1 cellular context compared by ENCODE assay signal in the genomic region with DNA sequence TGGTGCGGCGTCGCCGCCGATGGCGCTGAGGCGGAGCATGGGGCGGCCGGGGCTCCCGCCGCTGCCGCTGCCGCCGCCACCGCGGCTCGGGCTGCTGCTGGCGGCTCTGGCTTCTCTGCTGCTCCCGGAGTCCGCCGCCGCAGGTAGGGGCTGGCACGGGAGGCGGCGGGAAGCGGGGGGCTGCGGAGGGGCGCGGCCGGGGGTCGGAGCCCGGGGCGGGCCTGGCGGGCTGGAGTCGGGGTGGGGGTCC.
TF ChIP-seq lines count a peak whose summit lies in the region.

No MANE protein-coding gene starts in this region.

TF ChIP-seq in HEK293, 187 proteins besides CTCF, POLR2A, EP300 and RAD21 (continued from another document):
- TF ChIP-seq, protein P1, sequence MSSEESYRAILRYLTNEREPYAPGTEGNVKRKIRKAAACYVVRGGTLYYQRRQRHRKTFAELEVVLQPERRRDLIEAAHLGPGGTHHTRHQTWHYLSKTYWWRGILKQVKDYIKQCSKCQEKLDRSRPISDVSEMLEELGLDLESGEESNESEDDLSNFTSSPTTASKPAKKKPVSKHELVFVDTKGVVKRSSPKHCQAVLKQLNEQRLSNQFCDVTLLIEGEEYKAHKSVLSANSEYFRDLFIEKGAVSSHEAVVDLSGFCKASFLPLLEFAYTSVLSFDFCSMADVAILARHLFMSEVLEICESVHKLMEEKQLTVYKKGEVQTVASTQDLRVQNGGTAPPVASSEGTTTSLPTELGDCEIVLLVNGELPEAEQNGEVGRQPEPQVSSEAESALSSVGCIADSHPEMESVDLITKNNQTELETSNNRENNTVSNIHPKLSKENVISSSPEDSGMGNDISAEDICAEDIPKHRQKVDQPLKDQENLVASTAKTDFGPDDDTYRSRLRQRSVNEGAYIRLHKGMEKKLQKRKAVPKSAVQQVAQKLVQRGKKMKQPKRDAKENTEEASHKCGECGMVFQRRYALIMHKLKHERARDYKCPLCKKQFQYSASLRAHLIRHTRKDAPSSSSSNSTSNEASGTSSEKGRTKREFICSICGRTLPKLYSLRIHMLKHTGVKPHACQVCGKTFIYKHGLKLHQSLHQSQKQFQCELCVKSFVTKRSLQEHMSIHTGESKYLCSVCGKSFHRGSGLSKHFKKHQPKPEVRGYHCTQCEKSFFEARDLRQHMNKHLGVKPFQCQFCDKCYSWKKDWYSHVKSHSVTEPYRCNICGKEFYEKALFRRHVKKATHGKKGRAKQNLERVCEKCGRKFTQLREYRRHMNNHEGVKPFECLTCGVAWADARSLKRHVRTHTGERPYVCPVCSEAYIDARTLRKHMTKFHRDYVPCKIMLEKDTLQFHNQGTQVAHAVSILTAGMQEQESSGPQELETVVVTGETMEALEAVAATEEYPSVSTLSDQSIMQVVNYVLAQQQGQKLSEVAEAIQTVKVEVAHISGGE (tag by site-specific recombination; conservative IDR thresholded peaks at IDR 0.05; ENCODE audit: low read depth): no peak
- no peak for TF ChIP-seq ZNF19 (tag by site-specific recombination; IDR thresholded peaks at IDR 0.05; ENCODE audit: low read depth)
- no peak for TF ChIP-seq ZNF416 (tag by site-specific recombination; IDR thresholded peaks at IDR 0.05)
TF ChIP-seq in HEK293: peak in this region for 0.
